Comparison of ENCODE assay signal across 24 cellular contexts in genomic region chr11:2460540-2461252, GRCh38. TPM values are rescaled to one million over a fixed set of nuclear protein-coding genes. Genes with fewer than 3 reads are reported as not detected.
DNase-seq lines count a peak whose midpoint lies in the region; ATAC-seq, FAIRE-seq and TF ChIP-seq lines count a peak whose summit lies in the region.
"Had no signal": no experiment of that assay in that cellular context is flagged by ENCODE, and none has a peak within 500 bp of the region (broad histone marks: within the 10 kb centered on the region; RNA-seq: fewer than 3 reads in every experiment).

No MANE protein-coding gene starts in this region.

- 68 to 77% methylated on average over 15 of the region's 15 CpGs for WGBS in pancreas, 2 donors

- H3K27me3 Mint-ChIP-seq in IgD-negative memory B cell (no peaks in the 10 kb centered on the region), chondrocyte (ENCODE audit: low read depth) (peaks cover 27% of the 10 kb centered on the region)
- H3K27me3 Mint-ChIP-seq: CD4-positive, alpha-beta memory T cell; effector memory CD8-positive, alpha-beta T cell; naive B cell had no signal

- H3K4me1 ChIP-seq in left ventricle myocardium inferior (peaks cover 66% of the 10 kb centered on the region), pancreas (peaks cover 44 to 59% (median 54%) of the 10 kb centered on the region in 3 donors)

- H3K36me3 ChIP-seq in left ventricle myocardium inferior (no peaks in the 10 kb centered on the region), pancreas (no peaks in the 10 kb centered on the region)
- H3K36me3 ChIP-seq: esophagus squamous epithelium had no signal

- no peaks in the 10 kb centered on the region for H3K27me3 ChIP-seq in left ventricle myocardium inferior (ENCODE audit: low read depth)
- no peaks in the 10 kb centered on the region for H3K27me3 ChIP-seq in pancreas
- H3K27me3 ChIP-seq: esophagus squamous epithelium had no signal

- H3K36me3 Mint-ChIP-seq in IgD-negative memory B cell (no peaks in the 10 kb centered on the region), chondrocyte (ENCODE audit: low read depth) (peaks cover 2% of the 10 kb centered on the region)
- H3K36me3 Mint-ChIP-seq: CD4-positive, alpha-beta memory T cell; naive B cell had no signal

- H3K4me1 Mint-ChIP-seq in IgD-negative memory B cell (peaks cover 13 to 38% (median 19%) of the 10 kb centered on the region in 3 donors), chondrocyte (ENCODE audit: low read depth) (no peaks in the 10 kb centered on the region)

- ATAC-seq in pancreas (peak in 1 of 4 donors; percentile 3), GM21360 (IDR thresholded peaks at IDR 0.05; ENCODE audit: unreplicated experiment) (no peak)
- ATAC-seq: effector memory CD8-positive, alpha-beta T cell; GM12878; HCT116; SK-N-SH treated with all-trans-retinoic acid at 6 μM for 48 hours had no signal

- peak overlapping the region; percentile 52 for H3K4me3 ChIP-seq in left ventricle myocardium inferior
- H3K4me3 ChIP-seq in pancreas, result no peak overlapping the region
- H3K4me3 ChIP-seq: esophagus squamous epithelium, GM12878, lung had no signal

- H3K9me3 Mint-ChIP-seq in IgD-negative memory B cell (peaks cover 0 to under 1% (median 0%) of the 10 kb centered on the region in 3 donors), chondrocyte (ENCODE audit: low read depth) (peaks cover 2% of the 10 kb centered on the region)
- H3K9me3 Mint-ChIP-seq: CD4-positive, alpha-beta memory T cell; effector memory CD8-positive, alpha-beta T cell; naive B cell had no signal

- no peak for FAIRE-seq in pancreas (lab: Jason Lieb, UNC)
- FAIRE-seq: GM12878 had no signal

- peak overlapping the region in 3 of 4 donors; percentile 7 to 60 (median 35) for H3K4me3 Mint-ChIP-seq in IgD-negative memory B cell
- no peak overlapping the region for H3K4me3 Mint-ChIP-seq in chondrocyte (ENCODE audit: unreplicated experiment)
- H3K4me3 Mint-ChIP-seq: effector memory CD8-positive, alpha-beta T cell had no signal

- intact Hi-C loops in left ventricle myocardium inferior (cut with micrococcal nuclease), result no loop called here
- intact Hi-C loops in pancreas (cut with DNase I), result no loop called here

- H3K9me3 ChIP-seq in left ventricle myocardium inferior (replicated peaks) (no peaks in the 10 kb centered on the region), pancreas (no peaks in the 10 kb centered on the region)
- H3K9me3 ChIP-seq: esophagus squamous epithelium had no signal

- H3K27ac ChIP-seq in left ventricle myocardium inferior (replicated peaks) (peak overlapping the region; percentile 94), pancreas (peak overlapping the region; percentile 57 to 96 (median 92))
- H3K27ac ChIP-seq: esophagus squamous epithelium had no signal

- DNase-seq in NCI-H526 treated with DMSO at 0.1 percent for 48 hours (lab: John Stamatoyannopoulos, UW) (peak; percentile 78), left ventricle myocardium inferior (no peak), pancreas (peak in 1 of 6 donors; percentile 76), chondrocyte (ENCODE audit: low spot score) (no peak), NCI-H146 (lab: John Stamatoyannopoulos, UW) (no peak)
- DNase-seq: activated gamma-delta T cell treated with Interleukin-2 at 50 U/mL for 16 hours; amygdala; CD4-positive, alpha-beta memory T cell; central memory CD4-positive, alpha-beta T cell; effector memory CD8-positive, alpha-beta T cell; esophagus squamous epithelium; GF-D8; naive B cell; NCI-H1694; stimulated activated CD4-positive, alpha-beta T cell treated with anti-CD3 and anti-CD28 coated beads, Interleukin-4, amount 100 ng/mL, for 24 hours had no signal

- TF ChIP-seq CTCF in left ventricle myocardium inferior (IDR thresholded peaks at IDR 0.05; ENCODE audit: borderline replicate concordance), result no peak
- no peak for TF ChIP-seq CTCF in pancreas (IDR thresholded peaks at IDR 0.05)
- TF ChIP-seq CTCF in chondrocyte (IDR thresholded peaks at IDR 0.05), result no peak

- peak overlapping the region in 1 of 3 donors; percentile 35 for H3K27ac Mint-ChIP-seq in IgD-negative memory B cell
- no peak overlapping the region for H3K27ac Mint-ChIP-seq in chondrocyte (ENCODE audit: unreplicated experiment)
- H3K27ac Mint-ChIP-seq: progenitor cell of endocrine pancreas had no signal

RNA-seq across cellular contexts. Expression of gene KCNQ1, which starts 15.9 kb away (rescaled TPM):
- polyA plus RNA-seq in IgD-negative memory B cell (20.5 TPM), pancreas (10 to 100 TPM; 14.0 to 50.0 TPM)
- total RNA-seq in left ventricle myocardium inferior (41.8 TPM), pancreas (10 to 100 TPM; 25.2 to 61.1 (median 46.7) TPM), chondrocyte (0.41 TPM in 1 of 3 replicates, not detected in the others)
- total RNA-seq: M059J had no signal

RNA-seq across cellular contexts. Expression of gene TRPM5, which starts 16.4 kb away (rescaled TPM):
- polyA plus RNA-seq in IgD-negative memory B cell (not detected), pancreas (1 to 10 TPM; 4.3 to 4.8 TPM)
- total RNA-seq in left ventricle myocardium inferior (not detected), pancreas (1 to 10 TPM in 3 of 6 donors, under 1 TPM in 3; 0.51 to 2.8 (median 0.95) TPM), chondrocyte (not detected in 3 replicates)
- total RNA-seq: esophagus squamous epithelium, glomerular endothelial cell, GM12878, M059J had no signal
- polyA plus RNA-seq: CD4-positive, alpha-beta memory T cell; GM12878 had no signal

Comparison
In these comparisons a context has a peak if more than half of its experiments do, and no peak if none do; other contexts are left out.
1. RNA of gene KCNQ1, which starts 15.9 kb away (total RNA-seq): 25.2 to 61.1 TPM in pancreas and 41.8 TPM in left ventricle myocardium inferior (single experiment); 0.41 TPM in chondrocyte; every median in the first group is over 10 times any median in the second.